In genomic region chr5:59332236-59332973, GRCh38 we compare ENCODE assay signal across 20 cellular contexts.
"Had no signal": no experiment of that assay in that cellular context is flagged by ENCODE, and none has a peak within 500 bp of the region (broad histone marks: within the 10 kb centered on the region; RNA-seq: fewer than 3 reads in every experiment).

No MANE protein-coding gene starts in this region.

- H3K27ac Mint-ChIP-seq: naive thymus-derived CD4-positive, alpha-beta T cell; nephron progenitor cell; stimulated activated memory B cell treated with anti-CD40 and anti-IgM and Interleukin-4, amounts not matched to agents 10 μg/mL and 1 μg/mL and 100 μg/mL, for 72 hours; type B pancreatic cell had no signal

- H3K9me3 Mint-ChIP-seq: naive thymus-derived CD4-positive, alpha-beta T cell; nephron progenitor cell; stimulated activated memory B cell treated with anti-CD40 and anti-IgM and Interleukin-4, amounts not matched to agents 10 μg/mL and 1 μg/mL and 100 μg/mL, for 72 hours; type B pancreatic cell had no signal

- H3K27ac ChIP-seq: hepatocyte, neutrophil, pancreas, testis, tibial artery had no signal

- H3K4me3 Mint-ChIP-seq: naive thymus-derived CD4-positive, alpha-beta T cell; nephron progenitor cell; stimulated activated memory B cell treated with anti-CD40 and anti-IgM and Interleukin-4, amounts not matched to agents 10 μg/mL and 1 μg/mL and 100 μg/mL, for 72 hours; type B pancreatic cell had no signal

- H3K27me3 Mint-ChIP-seq: stimulated activated memory B cell treated with anti-CD40 and anti-IgM and Interleukin-4, amounts not matched to agents 10 μg/mL and 1 μg/mL and 100 μg/mL, for 72 hours had no signal

- H3K9me3 ChIP-seq: neutrophil, pancreas, testis, tibial artery had no signal

- H3K4me1 ChIP-seq: pancreas, testis had no signal

- FAIRE-seq: frontal cortex, pancreas had no signal

- ATAC-seq: left colon; naive thymus-derived CD4-positive, alpha-beta T cell; pancreas; sciatic nerve; stimulated activated memory B cell treated with anti-CD40 and anti-IgM and Interleukin-4, amounts not matched to agents 10 μg/mL and 1 μg/mL and 100 μg/mL, for 72 hours; stimulated activated naive CD8-positive, alpha-beta T cell treated with anti-CD3 and anti-CD28 coated beads, Interleukin-15, Interleukin-2, amounts not matched to agents 100 U/mL and 50 U/mL, for 24 hours had no signal

- H3K36me3 ChIP-seq: neutrophil, pancreas, tibial artery had no signal

- H3K4me1 Mint-ChIP-seq: naive thymus-derived CD4-positive, alpha-beta T cell had no signal

- H3K4me3 ChIP-seq: hepatocyte, pancreas, testis, tibial artery had no signal

- DNase-seq: cerebellar nuclear complex; cortex of kidney; head of caudate nucleus; left colon; mesenchymal stem cell; midbrain; naive thymus-derived CD4-positive, alpha-beta T cell; nephron progenitor cell; pancreas; stimulated activated CD4-positive, alpha-beta T cell treated with anti-CD3 and anti-CD28 coated beads, Interleukin-4, amount 100 ng/mL, for 4 hours; stimulated activated naive CD8-positive, alpha-beta T cell treated with anti-CD3 and anti-CD28 coated beads, Interleukin-15, Interleukin-2, amounts not matched to agents 100 U/mL and 50 U/mL, for 24 hours; substantia nigra; testis; tibial artery had no signal

- H3K36me3 Mint-ChIP-seq: naive thymus-derived CD4-positive, alpha-beta T cell; stimulated activated memory B cell treated with anti-CD40 and anti-IgM and Interleukin-4, amounts not matched to agents 10 μg/mL and 1 μg/mL and 100 μg/mL, for 72 hours had no signal

- H3K27me3 ChIP-seq: hepatocyte, neutrophil, pancreas, testis, tibial artery had no signal
